Comparison of ENCODE assay signal across 8 cellular contexts in the genomic region with DNA sequence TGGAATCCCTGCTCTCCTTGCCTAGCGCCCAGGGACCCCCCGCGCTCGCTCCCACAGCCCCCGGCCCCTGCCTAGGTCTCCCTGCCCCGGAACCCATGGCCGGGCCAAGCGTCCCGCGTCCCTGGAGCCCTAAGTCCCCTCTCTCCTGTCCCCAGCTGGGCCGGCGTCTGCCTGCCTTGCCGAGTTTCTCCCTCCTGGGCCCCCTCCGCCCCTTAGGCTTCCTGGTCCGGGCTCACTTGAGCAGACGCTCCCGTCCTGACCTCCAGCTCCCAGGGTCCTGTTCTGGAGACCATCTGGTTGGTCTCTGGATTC. TPM values are rescaled to one million over a fixed set of nuclear protein-coding genes. Genes with fewer than 3 reads are reported as not detected.
A peak's percentile ranks its signal among the peaks of the same experiment; 100 is the strongest.
DNase-seq lines count a peak whose midpoint lies in the region; ATAC-seq, FAIRE-seq and TF ChIP-seq lines count a peak whose summit lies in the region.

No MANE protein-coding gene starts in this region.

- TF ChIP-seq POLR2A in suprapubic skin (IDR thresholded peaks at IDR 0.05): no peak

- H3K4me3 ChIP-seq in AG04449 (ENCODE audit: low read depth, low read length) (peak overlapping the region; percentile 86), H7 (ENCODE audit: insufficient read depth, low read depth, low read length) (peak overlapping the region; percentile 95), keratinocyte (ENCODE audit: control insufficient read depth in 2 of 3, extremely low read depth in 1 of 3, insufficient read depth in 2 of 3, low read depth in 1 of 3, low read length in 3 of 3) (peak overlapping the region; percentile 72 to 92 (median 76)), suprapubic skin (peak overlapping the region; percentile 91)

- peak overlapping the region; percentile 92 for H3K4me3 Mint-ChIP-seq in activated CD8-positive, alpha-beta T cell treated with anti-CD3 and anti-CD28 coated beads, Interleukin-2, amount 10 ng/mL, durations not matched to agents 7 days and 5 days

- H3K9me3 ChIP-seq in keratinocyte (ENCODE audit: control insufficient read depth, low read depth, low read length): no peaks in the 10 kb centered on the region
- H3K9me3 ChIP-seq in suprapubic skin: no peaks in the 10 kb centered on the region

- peak overlapping the region; percentile 85 for H3K27ac Mint-ChIP-seq in activated CD8-positive, alpha-beta T cell treated with anti-CD3 and anti-CD28 coated beads, Interleukin-2, amount 10 ng/mL, durations not matched to agents 7 days and 5 days

- H3K36me3 Mint-ChIP-seq in activated CD8-positive, alpha-beta T cell treated with anti-CD3 and anti-CD28 coated beads, Interleukin-2, amount 10 ng/mL, durations not matched to agents 7 days and 5 days (ENCODE audit: low read depth): peaks cover 41% of the 10 kb centered on the region

- H4K20me1 ChIP-seq in keratinocyte (ENCODE audit: control insufficient read depth, extremely low read depth, insufficient read depth, low read length): peaks cover 16% of the 10 kb centered on the region

- H3K4me1 Mint-ChIP-seq in activated CD8-positive, alpha-beta T cell treated with anti-CD3 and anti-CD28 coated beads, Interleukin-2, amount 10 ng/mL, durations not matched to agents 7 days and 5 days (ENCODE audit: low read depth): peaks cover 66% of the 10 kb centered on the region

- ATAC-seq in activated CD8-positive, alpha-beta T cell treated with anti-CD3 and anti-CD28 coated beads, Interleukin-2, amount 10 ng/mL, durations not matched to agents 7 days and 5 days: peak; percentile 2
- no peak for ATAC-seq in GM18861 (IDR thresholded peaks at IDR 0.05; ENCODE audit: unreplicated experiment)

- POLR2A ChIA-PET in AG04449 (lab: Yijun Ruan, JAX): no interaction called here
- POLR2A ChIA-PET in activated CD8-positive, alpha-beta T cell treated with anti-CD3 and anti-CD28 coated beads, Interleukin-2, amount 10 ng/mL, durations not matched to agents 7 days and 5 days (lab: Charles Lee): interaction anchor here (1.2 kb wide), 2 partner anchors 9 to 53 kb away, joined by 3 to 4 read pairs; no protein-coding TSS in a partner anchor

- no peaks in the 10 kb centered on the region for H3K9me1 ChIP-seq in keratinocyte (ENCODE audit: control insufficient read depth, extremely low read depth, insufficient read depth, low read length)

- DNase-seq in AG04449 (ENCODE audit: low read depth, low spot score) (no peak), H7 (no peak), keratinocyte (ENCODE audit: low read depth, low spot score) (no peak), suprapubic skin (ENCODE audit: low spot score in 2 of 2) (no peak), HCEC 1CT (no peak), DMS79 treated with DMSO at 0.1 percent for 48 hours (lab: John Stamatoyannopoulos, UW) (no peak)
- DNase-seq in activated CD8-positive, alpha-beta T cell treated with anti-CD3 and anti-CD28 coated beads, Interleukin-2, amount 10 ng/mL, durations not matched to agents 7 days and 5 days: no peak

- dilution Hi-C loops in keratinocyte (cut with MboI; ENCODE audit: extremely low pct_ligation_motif_present, low sequenced_read_pairs): no loop called here

- peak overlapping the region; percentile 80 for H3K9ac ChIP-seq in keratinocyte (ENCODE audit: control insufficient read depth, extremely low read depth, insufficient read depth, low read length)

- CTCF ChIA-PET in AG04449 (lab: Yijun Ruan, JAX): interaction anchor here (0.7 to 4.9 kb wide), 2 partner anchors 57 to 111 kb away, joined by 3 to 16 read pairs; no protein-coding TSS in a partner anchor
- CTCF ChIA-PET in activated CD8-positive, alpha-beta T cell treated with anti-CD3 and anti-CD28 coated beads, Interleukin-2, amount 10 ng/mL, durations not matched to agents 7 days and 5 days (lab: Charles Lee): interaction anchor here (2.0 kb wide), 1 partner anchor 236 kb away, joined by 4 read pairs; no protein-coding TSS in a partner anchor

- no peak for TF ChIP-seq CTCF in AG04449 (IDR thresholded peaks at IDR 0.05; ENCODE audit: insufficient read depth, low read length, missing control alignments)
- no peak for TF ChIP-seq CTCF in keratinocyte (optimal IDR thresholded peaks at IDR 0.05 in 1 of 3, IDR thresholded peaks at IDR 0.05 in 1 of 3, conservative IDR thresholded peaks at IDR 0.05 in 1 of 3; ENCODE audit: extremely low read depth in 1 of 3, insufficient read depth in 2 of 3, low read length in 3 of 3)
- no peak for TF ChIP-seq CTCF in suprapubic skin (IDR thresholded peaks at IDR 0.05)

- H3K27me3 Mint-ChIP-seq in activated CD8-positive, alpha-beta T cell treated with anti-CD3 and anti-CD28 coated beads, Interleukin-2, amount 10 ng/mL, durations not matched to agents 7 days and 5 days (ENCODE audit: low read depth): no peaks in the 10 kb centered on the region

- 0% methylated on average over 11 of the region's 17 CpGs for WGBS in suprapubic skin

- H3K4me1 ChIP-seq in keratinocyte (ENCODE audit: control insufficient read depth, extremely low read depth, insufficient read depth, low read length): peaks cover 21% of the 10 kb centered on the region
- peaks cover 33% of the 10 kb centered on the region for H3K4me1 ChIP-seq in suprapubic skin

- H3K27me3 ChIP-seq in H7 (ENCODE audit: control insufficient read depth, insufficient read depth, low read length): no peaks in the 10 kb centered on the region
- H3K27me3 ChIP-seq in keratinocyte (ENCODE audit: control insufficient read depth, extremely low read depth, insufficient read depth, low read length): no peaks in the 10 kb centered on the region
- H3K27me3 ChIP-seq in suprapubic skin: no peaks in the 10 kb centered on the region

- H3K4me2 ChIP-seq in keratinocyte (ENCODE audit: control insufficient read depth, extremely low read depth, insufficient read depth, low read depth, low read length): peak overlapping the region; percentile 96

- no peak for FAIRE-seq in keratinocyte (lab: Jason Lieb, UNC)

- no peak overlapping the region for H2AFZ ChIP-seq in keratinocyte (ENCODE audit: control insufficient read depth, low read length)

- H3K36me3 ChIP-seq in H7 (replicated peaks; ENCODE audit: control insufficient read depth, insufficient read depth, low read length): no peaks in the 10 kb centered on the region; the same call in 1 of the 2 replicates
- H3K36me3 ChIP-seq in keratinocyte (ENCODE audit: control insufficient read depth in 2 of 2, extremely low read depth in 1 of 2, insufficient read depth in 2 of 2, low read length in 2 of 2): peaks cover 0 to 5% of the 10 kb centered on the region in 2 experiments
- no peaks in the 10 kb centered on the region for H3K36me3 ChIP-seq in suprapubic skin

- no peak for TF ChIP-seq EP300 in suprapubic skin (IDR thresholded peaks at IDR 0.05)

- H3K27ac ChIP-seq in keratinocyte (ENCODE audit: control insufficient read depth, insufficient read depth, low read length) (peak overlapping the region; percentile 78), suprapubic skin (peak overlapping the region; percentile 53)

- peaks cover 55% of the 10 kb centered on the region for H3K79me2 ChIP-seq in keratinocyte (ENCODE audit: control insufficient read depth, insufficient read depth, low read length)

- no peaks in the 10 kb centered on the region for H3K9me3 Mint-ChIP-seq in activated CD8-positive, alpha-beta T cell treated with anti-CD3 and anti-CD28 coated beads, Interleukin-2, amount 10 ng/mL, durations not matched to agents 7 days and 5 days (ENCODE audit: insufficient read depth)

RNA-seq across cellular contexts. Expression of gene NCLN, which starts 0.6 kb away (rescaled TPM):
- total RNA-seq in H7 (2014; rRNA removed; shearing (Covaris generic)): 68.2 and 82.8 TPM in 2 replicates
- 10 to 100 TPM; 66.3 to 67.3 TPM for total RNA-seq in activated CD8-positive, alpha-beta T cell treated with anti-CD3 and anti-CD28 coated beads, Interleukin-2, amount 10 ng/mL, durations not matched to agents 7 days and 5 days
- 40.5 to 72.7 TPM (median 72.1 TPM) in 3 replicates for polyA plus RNA-seq in keratinocyte
- polyA plus RNA-seq in keratinocyte (2011; ENCODE audit: low read depth): 16.6 TPM
- 26.9 and 50.1 TPM in 2 replicates for polyA plus RNA-seq in keratinocyte (2011; cell fraction: cytosol; rRNA removed)
- 93.6 and 114 TPM in 2 replicates for polyA plus RNA-seq in keratinocyte (2011; cell fraction: nucleus; rRNA removed)
- 40.6 and 101 TPM in 2 replicates for polyA plus RNA-seq in keratinocyte (2012; ENCODE audit: low replicate concordance)
- polyA minus RNA-seq in keratinocyte: 56.3 to 179 TPM (median 58.1 TPM) in 3 replicates
- 124 TPM for polyA minus RNA-seq in keratinocyte (2011; cell fraction: cytosol; rRNA and poly(A)+ RNA removed)
- polyA minus RNA-seq in keratinocyte (2011; cell fraction: nucleus; rRNA and poly(A)+ RNA removed): 129 and 152 TPM in 2 replicates
- total RNA-seq in suprapubic skin: 10 to 100 TPM; 31.1 to 66.7 (median 35.0) TPM

RNA-seq across cellular contexts. Expression of gene S1PR4, which starts 7.8 kb away (rescaled TPM):
- not detected in 2 replicates for total RNA-seq in H7 (2014; rRNA removed; shearing (Covaris generic))
- 100 to 1,000 TPM; 140 TPM for total RNA-seq in activated CD8-positive, alpha-beta T cell treated with anti-CD3 and anti-CD28 coated beads, Interleukin-2, amount 10 ng/mL, durations not matched to agents 7 days and 5 days
- 0.08 to 0.14 TPM in 2 of 3 replicates, not detected in the other for polyA plus RNA-seq in keratinocyte
- not detected for polyA plus RNA-seq in keratinocyte (2011; ENCODE audit: low read depth)
- polyA plus RNA-seq in keratinocyte (2011; cell fraction: cytosol; rRNA removed): 0.04 TPM in 1 of 2 replicates, not detected in the other
- 0.37 and 0.48 TPM in 2 replicates for polyA plus RNA-seq in keratinocyte (2011; cell fraction: nucleus; rRNA removed)
- 0.47 TPM in 1 of 2 replicates, not detected in the other for polyA plus RNA-seq in keratinocyte (2012; ENCODE audit: low replicate concordance)
- 0.19 to 0.49 TPM in 2 of 3 replicates, not detected in the other for polyA minus RNA-seq in keratinocyte
- not detected for polyA minus RNA-seq in keratinocyte (2011; cell fraction: cytosol; rRNA and poly(A)+ RNA removed)
- 0.39 and 1.8 TPM in 2 replicates for polyA minus RNA-seq in keratinocyte (2011; cell fraction: nucleus; rRNA and poly(A)+ RNA removed)
- total RNA-seq in suprapubic skin: 1 to 10 TPM in 3 of 4 donors, under 1 TPM in 1; 0.42 to 2.5 (median 1.9) TPM

RNA-seq across cellular contexts. Expression of gene CELF5, which starts 38.1 kb away (rescaled TPM):
- total RNA-seq in H7 (2014; rRNA removed; shearing (Covaris generic)): 1.4 and 2.5 TPM in 2 replicates
- under 1 TPM; 0.55 to 0.61 TPM for total RNA-seq in activated CD8-positive, alpha-beta T cell treated with anti-CD3 and anti-CD28 coated beads, Interleukin-2, amount 10 ng/mL, durations not matched to agents 7 days and 5 days
- polyA plus RNA-seq in keratinocyte: 0.04 to 0.05 TPM (median 0.04 TPM) in 3 replicates
- polyA plus RNA-seq in keratinocyte (2011; ENCODE audit: low read depth): not detected
- 0.03 and 0.06 TPM in 2 replicates for polyA plus RNA-seq in keratinocyte (2011; cell fraction: cytosol; rRNA removed)
- polyA plus RNA-seq in keratinocyte (2011; cell fraction: nucleus; rRNA removed): 0.34 and 0.39 TPM in 2 replicates
- polyA plus RNA-seq in keratinocyte (2012; ENCODE audit: low replicate concordance): 0.15 TPM in 1 of 2 replicates, not detected in the other
- 0.10 to 0.67 TPM in 2 of 3 replicates, not detected in the other for polyA minus RNA-seq in keratinocyte
- polyA minus RNA-seq in keratinocyte (2011; cell fraction: cytosol; rRNA and poly(A)+ RNA removed): not detected
- polyA minus RNA-seq in keratinocyte (2011; cell fraction: nucleus; rRNA and poly(A)+ RNA removed): not detected in 2 replicates
- under 1 TPM in 3 of 4 donors, not detected in 1; 0.17 to 0.87 (median 0.64) TPM for total RNA-seq in suprapubic skin

RNA-seq across cellular contexts. Expression of gene GNA15, which starts 50.5 kb away (rescaled TPM):
- not detected in 2 replicates for total RNA-seq in H7 (2014; rRNA removed; shearing (Covaris generic))
- 10 to 100 TPM; 23.8 to 24.5 TPM for total RNA-seq in activated CD8-positive, alpha-beta T cell treated with anti-CD3 and anti-CD28 coated beads, Interleukin-2, amount 10 ng/mL, durations not matched to agents 7 days and 5 days
- 60.0 to 77.0 TPM (median 71.9 TPM) in 3 replicates for polyA plus RNA-seq in keratinocyte
- polyA plus RNA-seq in keratinocyte (2011; ENCODE audit: low read depth): 31.8 TPM
- 59.1 and 99.8 TPM in 2 replicates for polyA plus RNA-seq in keratinocyte (2011; cell fraction: cytosol; rRNA removed)
- polyA plus RNA-seq in keratinocyte (2011; cell fraction: nucleus; rRNA removed): 31.2 and 40.4 TPM in 2 replicates
- polyA plus RNA-seq in keratinocyte (2012; ENCODE audit: low replicate concordance): 92.2 and 95.0 TPM in 2 replicates
- 47.1 to 107 TPM (median 56.3 TPM) in 3 replicates for polyA minus RNA-seq in keratinocyte
- polyA minus RNA-seq in keratinocyte (2011; cell fraction: cytosol; rRNA and poly(A)+ RNA removed): 115 TPM
- 30.8 and 32.5 TPM in 2 replicates for polyA minus RNA-seq in keratinocyte (2011; cell fraction: nucleus; rRNA and poly(A)+ RNA removed)
- total RNA-seq in suprapubic skin: 100 to 1,000 TPM in 1 of 4 donors, 10 to 100 TPM in 3; 29.9 to 117 (median 85.0) TPM

Comparison
In these comparisons a context has a peak if more than half of its experiments do, and no peak if none do; other contexts are left out.
1. RNA of gene S1PR4, which starts 7.8 kb away (total RNA-seq): 140 TPM in activated CD8-positive, alpha-beta T cell treated with anti-CD3 and anti-CD28 coated beads, Interleukin-2, amount 10 ng/mL, durations not matched to agents 7 days and 5 days; 0.42 to 2.5 TPM in suprapubic skin and not detected in H7; every median in the first group is over 10 times any median in the second.
2. Peak in every context shown above with its lines, with median percentiles within 50 percentile points of each other: H3K4me3 ChIP-seq.